ENCODE assay signal across 22 cellular contexts in genomic region chr6:57162008-57162407, GRCh38.
"Had no signal": no experiment of that assay in that cellular context is flagged by ENCODE, and none has a peak within 500 bp of the region (broad histone marks: within the 10 kb centered on the region; RNA-seq: fewer than 3 reads in every experiment).

No MANE protein-coding gene starts in this region.

- H3K4me1 ChIP-seq: ascending aorta, left ventricle myocardium inferior, pancreas, psoas muscle, spleen, testis, transverse colon had no signal

- H3K4me3 ChIP-seq: ascending aorta, left ventricle myocardium inferior, lung, pancreas, psoas muscle, spleen, testis, transverse colon had no signal

- H3K27me3 Mint-ChIP-seq: activated naive CD4-positive, alpha-beta T cell treated with anti-CD3 and anti-CD28 coated beads, Interleukin-2, amount 50 U/mL, for 24 hours; T-helper 17 cell had no signal

- H3K27ac Mint-ChIP-seq: activated naive CD4-positive, alpha-beta T cell treated with anti-CD3 and anti-CD28 coated beads, Interleukin-2, amount 50 U/mL, for 24 hours; activated T-helper 1 cell treated with anti-CD3 and anti-CD28 coated beads, Interleukin-12 subunit alpha, Interleukin-12 subunit beta, Interleukin-2, Interleukin-4 antibody, amounts not matched to agents 30 ng/mL and 10 ng/mL and 1 ng/mL, durations not matched to agents 14 hours and 24 hours and 36 hours; nephron progenitor cell; T-helper 17 cell had no signal

- ATAC-seq: activated CD4-positive, CD25-positive, alpha-beta regulatory T cell treated with anti-CD3 and anti-CD28 coated beads, Interleukin-2, amount 50 U/mL, for 24 hours; esophagus mucosa; pancreas; psoas muscle; T-helper 17 cell had no signal

- H3K9me3 Mint-ChIP-seq: activated naive CD4-positive, alpha-beta T cell treated with anti-CD3 and anti-CD28 coated beads, Interleukin-2, amount 50 U/mL, for 24 hours had no signal

- H3K27me3 ChIP-seq: ascending aorta, brain microvascular endothelial cell, pancreas, spleen, testis, transverse colon had no signal

- DNase-seq: activated CD4-positive, alpha-beta T cell treated with anti-CD3 and anti-CD28 coated beads for 48 hours; activated CD4-positive, alpha-beta T cell treated with anti-CD3 and anti-CD28 coated beads, Interleukin-2, amount 50 U/mL, for 48 hours; activated CD8-positive, alpha-beta memory T cell treated with anti-CD3 and anti-CD28 coated beads for 24 hours; activated gamma-delta T cell treated with Interleukin-2 at 50 U/mL for 16 hours; brain microvascular endothelial cell; left ventricle myocardium inferior; nephron progenitor cell; pancreas; psoas muscle; spleen; stimulated activated naive CD4-positive, alpha-beta T cell treated with Interleukin-2 at 50 U/mL for 16 hours; T-helper 17 cell; T1000; testis; transverse colon; WERI-Rb-1 had no signal

- H3K4me3 Mint-ChIP-seq: activated naive CD4-positive, alpha-beta T cell treated with anti-CD3 and anti-CD28 coated beads, Interleukin-2, amount 50 U/mL, for 24 hours; activated T-helper 1 cell treated with anti-CD3 and anti-CD28 coated beads, Interleukin-12 subunit alpha, Interleukin-12 subunit beta, Interleukin-2, Interleukin-4 antibody, amounts not matched to agents 30 ng/mL and 10 ng/mL and 1 ng/mL, durations not matched to agents 14 hours and 24 hours and 36 hours; nephron progenitor cell; T-helper 17 cell had no signal

- H3K9me3 ChIP-seq: testis had no signal

- H3K27ac ChIP-seq: ascending aorta, brain microvascular endothelial cell, left ventricle myocardium inferior, pancreas, psoas muscle, spleen, transverse colon, WERI-Rb-1 had no signal

- H3K4me1 Mint-ChIP-seq: nephron progenitor cell, T-helper 17 cell had no signal
